8 cellular contexts compared by ENCODE assay signal in genomic region chr19:5719274-5719960, GRCh38. TPM values are rescaled to one million over a fixed set of nuclear protein-coding genes. Genes with fewer than 3 reads are reported as not detected.
DNase-seq lines count a peak whose midpoint lies in the region; ATAC-seq and TF ChIP-seq lines count a peak whose summit lies in the region.

No MANE protein-coding gene starts in this region.

- H3K4me3 Mint-ChIP-seq in dendritic cell treated with granulocyte-macrophage colony-stimulating factor and Interleukin-4, amounts not matched to agents 40 ng/mL and 50 ng/mL, for 4 days = peak overlapping the region; percentile 85

- peak overlapping the region; percentile 98 for H2AFZ ChIP-seq in PC-3 (ENCODE audit: low read length)

- H3K27me3 Mint-ChIP-seq in dendritic cell treated with granulocyte-macrophage colony-stimulating factor and Interleukin-4, amounts not matched to agents 40 ng/mL and 50 ng/mL, for 4 days = peaks cover 2% of the 10 kb centered on the region

- peaks cover 18% of the 10 kb centered on the region for H3K4me1 ChIP-seq in PC-3 (ENCODE audit: insufficient read depth, low read length)
- H3K4me1 ChIP-seq in mononuclear cell (ENCODE audit: insufficient read depth, low read length) = peaks cover 29% of the 10 kb centered on the region
- H3K4me1 ChIP-seq in urinary bladder (ENCODE audit: insufficient read depth) = peaks cover 3% of the 10 kb centered on the region

- H3K9me3 ChIP-seq in PC-3 (ENCODE audit: low read length) (no peaks in the 10 kb centered on the region), mononuclear cell (ENCODE audit: low read depth, low read length) (no peaks in the 10 kb centered on the region)

- peaks cover 29% of the 10 kb centered on the region for H3K4me1 Mint-ChIP-seq in dendritic cell treated with granulocyte-macrophage colony-stimulating factor and Interleukin-4, amounts not matched to agents 40 ng/mL and 50 ng/mL, for 4 days (ENCODE audit: low read depth)

- H3K27me3 ChIP-seq in BJ (ENCODE audit: control insufficient read depth, insufficient read depth, low read length) = no peaks in the 10 kb centered on the region
- no peaks in the 10 kb centered on the region for H3K27me3 ChIP-seq in PC-3 (ENCODE audit: low read length)
- H3K27me3 ChIP-seq in mononuclear cell (ENCODE audit: insufficient read depth, low read length) = no peaks in the 10 kb centered on the region

- H3K4me2 ChIP-seq in PC-3 (ENCODE audit: low read length) = peak overlapping the region; percentile 84

- intact Hi-C loops in PC-3 (cut with micrococcal nuclease) = no loop called here
- intact Hi-C loops in dendritic cell treated with granulocyte-macrophage colony-stimulating factor and Interleukin-4, amounts not matched to agents 40 ng/mL and 50 ng/mL, for 4 days (cut with micrococcal nuclease) = no loop called here

- no peaks in the 10 kb centered on the region for H3F3A ChIP-seq in PC-3 (ENCODE audit: low read length, unreplicated experiment)

- H4K20me1 ChIP-seq in PC-3 (ENCODE audit: low read length) = peaks cover 25% of the 10 kb centered on the region

- CTCF ChIA-PET in BJ (lab: Yijun Ruan, JAX) (interaction anchor here (0.7 to 2.9 kb wide), 12 partner anchors 12 to 76 kb away, joined by 3 to 12 read pairs (median 6); partner anchors contain the start of gene RPL36), PC-3 (lab: Charles Lee) (interaction anchor here (0.5 to 1.5 kb wide), 3 partner anchors 30 to 172 kb away, joined by 4 to 9 read pairs (median 8); partner anchors contain the start of gene RPL36)

- POLR2A ChIA-PET in BJ (lab: Charles Lee) (no interaction called here), PC-3 (lab: Charles Lee; ENCODE audit: unreplicated experiment) (interaction anchor here (0.6 to 1.0 kb wide), 3 partner anchors 30 to 185 kb away, joined by 4 to 19 read pairs (median 11); partner anchors contain the start of genes RPL36 and VMAC)

- H3K27ac ChIP-seq in PC-3 (ENCODE audit: low read length) = peak overlapping the region; percentile 93
- peak overlapping the region; percentile 91 for H3K27ac ChIP-seq in urinary bladder (ENCODE audit: low read depth)

- peak overlapping the region; percentile 94 for H3K4me3 ChIP-seq in BJ (ENCODE audit: low read depth, low read length)
- H3K4me3 ChIP-seq in PC-3 (ENCODE audit: low read length) = peak overlapping the region; percentile 95
- H3K4me3 ChIP-seq in mononuclear cell (ENCODE audit: low read length) = peak overlapping the region; percentile 87
- H3K4me3 ChIP-seq in urinary bladder (ENCODE audit: low read depth, low read length) = peak overlapping the region; percentile 87

- peak overlapping the region; percentile 95 for H3K9ac ChIP-seq in PC-3 (ENCODE audit: low read length)

- WGBS in urinary bladder = under 1% methylated on average over 58 of the region's 58 CpGs

- peaks cover 18% of the 10 kb centered on the region for H3K36me3 Mint-ChIP-seq in dendritic cell treated with granulocyte-macrophage colony-stimulating factor and Interleukin-4, amounts not matched to agents 40 ng/mL and 50 ng/mL, for 4 days (ENCODE audit: low read depth)

- no peaks in the 10 kb centered on the region for H3K36me3 ChIP-seq in BJ (ENCODE audit: control insufficient read depth, insufficient read depth, low read length)
- peaks cover 11% of the 10 kb centered on the region; the same call in 1 of the 2 replicates for H3K36me3 ChIP-seq in PC-3 (ENCODE audit: low read depth, low read length)
- no peaks in the 10 kb centered on the region for H3K36me3 ChIP-seq in urinary bladder (ENCODE audit: insufficient read depth)

- no peak for TF ChIP-seq CTCF in BJ (IDR thresholded peaks at IDR 0.05; ENCODE audit: insufficient read depth, low read depth, low read length)
- no peak for TF ChIP-seq CTCF in PC-3 (conservative IDR thresholded peaks at IDR 0.05; ENCODE audit: low read depth, low read length)

- TSS peak; percentile 68 for BruUV-seq in PC-3 (replicated peaks; lab: Mats Ljungman, UMichigan)

- peaks cover 51% of the 10 kb centered on the region for H3K79me2 ChIP-seq in PC-3 (ENCODE audit: low read length)

- ATAC-seq in GM19455 (IDR thresholded peaks at IDR 0.05; ENCODE audit: unreplicated experiment) = peak; percentile 5
- no peak for ATAC-seq in PC-3
- ATAC-seq in HG02970 (IDR thresholded peaks at IDR 0.05; ENCODE audit: low FRiP score, unreplicated experiment) = no peak
- no peak for ATAC-seq in GM21360 (IDR thresholded peaks at IDR 0.05; ENCODE audit: unreplicated experiment)

- peak overlapping the region; percentile 93 for H3K27ac Mint-ChIP-seq in dendritic cell treated with granulocyte-macrophage colony-stimulating factor and Interleukin-4, amounts not matched to agents 40 ng/mL and 50 ng/mL, for 4 days

- DNase-seq in BJ (ENCODE audit: low read depth) (no peak), PC-3 (no peak)

- H3K9me2 ChIP-seq in PC-3 (replicated peaks; ENCODE audit: low read length) = no peaks in the 10 kb centered on the region

- no peaks in the 10 kb centered on the region for H3K9me3 Mint-ChIP-seq in dendritic cell treated with granulocyte-macrophage colony-stimulating factor and Interleukin-4, amounts not matched to agents 40 ng/mL and 50 ng/mL, for 4 days

RNA-seq across cellular contexts. Expression of gene LONP1, which starts 0.5 kb away (rescaled TPM):
- polyA plus RNA-seq in BJ (2011; rRNA removed) (55.4 and 77.4 TPM in 2 replicates), urinary bladder (58.9 TPM)
- polyA minus RNA-seq in BJ (2011; rRNA and poly(A)+ RNA removed) = 60.9 and 65.7 TPM in 2 replicates
- total RNA-seq in PC-3 (2014; rRNA removed) (217 and 306 TPM in 2 replicates), mononuclear cell (46.4 TPM), urinary bladder (21.7 TPM)

RNA-seq across cellular contexts. Expression of gene CATSPERD, which starts 1.0 kb away (rescaled TPM):
- polyA plus RNA-seq in BJ (2011; rRNA removed) (not detected in 2 replicates), urinary bladder (not detected)
- polyA minus RNA-seq in BJ (2011; rRNA and poly(A)+ RNA removed) = 0.09 TPM in 1 of 2 replicates, not detected in the other
- total RNA-seq in PC-3 (2014; rRNA removed) (not detected in 2 replicates), mononuclear cell (not detected), urinary bladder (not detected)

RNA-seq across cellular contexts. Expression of gene RPL36, which starts 29.3 kb away (rescaled TPM):
- polyA plus RNA-seq in BJ (2011; rRNA removed) (824 and 912 TPM in 2 replicates), urinary bladder (1,053 TPM)
- 265 and 384 TPM in 2 replicates for polyA minus RNA-seq in BJ (2011; rRNA and poly(A)+ RNA removed)
- total RNA-seq in PC-3 (2014; rRNA removed) (2,190 and 2,470 TPM in 2 replicates), mononuclear cell (378 TPM), urinary bladder (287 TPM)

RNA-seq across cellular contexts. Expression of gene HSD11B1L, which starts 38.6 kb away (rescaled TPM):
- polyA plus RNA-seq in BJ (2011; rRNA removed) = 5.3 and 5.6 TPM in 2 replicates
- 0.72 and 1.2 TPM in 2 replicates for polyA minus RNA-seq in BJ (2011; rRNA and poly(A)+ RNA removed)
- 8.6 and 10.9 TPM in 2 replicates for total RNA-seq in PC-3 (2014; rRNA removed)
- 3.5 TPM for total RNA-seq in mononuclear cell
- 3.6 TPM for total RNA-seq in urinary bladder
- 17.5 TPM for polyA plus RNA-seq in urinary bladder

RNA-seq across cellular contexts. Expression of gene MICOS13, which starts 39.1 kb away (rescaled TPM):
- polyA plus RNA-seq in BJ (2011; rRNA removed) (65.2 and 67.8 TPM in 2 replicates), urinary bladder (98.4 TPM)
- 11.5 and 19.8 TPM in 2 replicates for polyA minus RNA-seq in BJ (2011; rRNA and poly(A)+ RNA removed)
- total RNA-seq in PC-3 (2014; rRNA removed) (331 and 456 TPM in 2 replicates), mononuclear cell (8.5 TPM), urinary bladder (18.8 TPM)
